Comparison of ENCODE assay signal across 8 cellular contexts in genomic region chr6:25250878-25251277, GRCh38. TPM values are rescaled to one million over a fixed set of nuclear protein-coding genes. Genes with fewer than 3 reads are reported as not detected.
A peak's percentile ranks its signal among the peaks of the same experiment; 100 is the strongest.
DNase-seq lines count a peak whose midpoint lies in the region; ATAC-seq and TF ChIP-seq lines count a peak whose summit lies in the region.
"Had no signal": no experiment of that assay in that cellular context is flagged by ENCODE, and none has a peak within 500 bp of the region (broad histone marks: within the 10 kb centered on the region; RNA-seq: fewer than 3 reads in every experiment).

No MANE protein-coding gene starts in this region.

- no peaks in the 10 kb centered on the region for H3K4me1 ChIP-seq in gastroesophageal sphincter

- H3K4me3 ChIP-seq in kidney epithelial cell (ENCODE audit: low read depth, low read length): no peak overlapping the region
- H3K4me3 ChIP-seq in gastroesophageal sphincter: no peak overlapping the region

- H3K27ac ChIP-seq in gastroesophageal sphincter: no peak overlapping the region

- TF ChIP-seq CTCF in kidney epithelial cell (IDR thresholded peaks at IDR 0.05; ENCODE audit: insufficient read depth, low read length, poor library complexity, severe bottlenecking) (no peak), gastroesophageal sphincter (IDR thresholded peaks at IDR 0.05) (no peak)

- H3K36me3 ChIP-seq in kidney epithelial cell (ENCODE audit: control insufficient read depth, insufficient read depth, low read length) (no peaks in the 10 kb centered on the region), gastroesophageal sphincter (no peaks in the 10 kb centered on the region)

- ATAC-seq in GM18502 (IDR thresholded peaks at IDR 0.05; ENCODE audit: poor library complexity, unreplicated experiment) (peak; percentile 57), GM21576 (IDR thresholded peaks at IDR 0.05; ENCODE audit: unreplicated experiment) (peak; percentile 80), gastroesophageal sphincter (no peak)

- peak; percentile 73 for DNase-seq in NCI-H2171 (lab: John Stamatoyannopoulos, UW)
- DNase-seq in kidney epithelial cell (ENCODE audit: low read depth): peak; percentile 56
- no peak for DNase-seq in NCI-H2107 treated with DMSO at 0.1 percent for 48 hours (lab: John Stamatoyannopoulos, UW; ENCODE audit: unreplicated experiment)
- DNase-seq in OCI-M1 (lab: John Stamatoyannopoulos, UW): no peak
- DNase-seq: activated CD4-positive, alpha-beta T cell treated with anti-CD3 and anti-CD28 coated beads, Interleukin-2, amount 10 ng/mL, durations not matched to agents 24 days and 14 days had no signal

- no peaks in the 10 kb centered on the region for H3K9me3 ChIP-seq in gastroesophageal sphincter

- no peak for TF ChIP-seq EP300 in gastroesophageal sphincter (IDR thresholded peaks at IDR 0.05)

- WGBS in gastroesophageal sphincter (ENCODE audit: low coverage in 1 of 2), 2 donors: 62 to 66% methylated on average over 5 of the region's 5 CpGs

- no peak for TF ChIP-seq POLR2A in gastroesophageal sphincter (IDR thresholded peaks at IDR 0.05)

- H3K27me3 ChIP-seq in kidney epithelial cell (ENCODE audit: control insufficient read depth, insufficient read depth, low read length): no peaks in the 10 kb centered on the region
- H3K27me3 ChIP-seq in gastroesophageal sphincter: no peaks in the 10 kb centered on the region

RNA-seq across cellular contexts. Expression of gene CARMIL1, which starts 28.3 kb away (rescaled TPM):
- total RNA-seq in kidney epithelial cell (14.7 and 19.0 TPM in 2 replicates), gastroesophageal sphincter (10 to 100 TPM in 3 of 4 donors, 1 to 10 TPM in 1; 6.2 to 17.2 (median 11.5) TPM)

Comparison
In these comparisons a context has a peak if more than half of its experiments do, and no peak if none do; other contexts are left out.
1. DNase-seq: peak in NCI-H2171 (single experiment) and kidney epithelial cell (single experiment); none in NCI-H2107 treated with DMSO at 0.1 percent for 48 hours (single experiment) and OCI-M1 (single experiment).